13 cellular contexts compared by ENCODE assay signal in genomic region chr4:128338634-128339355, GRCh38. TPM values are rescaled to one million over a fixed set of nuclear protein-coding genes. Genes with fewer than 3 reads are reported as not detected.
DNase-seq lines count a peak whose midpoint lies in the region; ATAC-seq and TF ChIP-seq lines count a peak whose summit lies in the region.
"Had no signal": no experiment of that assay in that cellular context is flagged by ENCODE, and none has a peak within 500 bp of the region (broad histone marks: within the 10 kb centered on the region; RNA-seq: fewer than 3 reads in every experiment).

No MANE protein-coding gene starts in this region.

- H3K4me3 Mint-ChIP-seq in HFFc6 = peak overlapping the region; percentile 46
- H3K4me3 Mint-ChIP-seq: nephron, WTC11 had no signal

- H3K27me3 ChIP-seq in ACC112 (ENCODE audit: insufficient read depth, low read length) = no peaks in the 10 kb centered on the region
- no peaks in the 10 kb centered on the region for H3K27me3 ChIP-seq in hepatocyte

- TF ChIP-seq CTCF in HFFc6 (IDR thresholded peaks at IDR 0.05) = no peak
- TF ChIP-seq CTCF in astrocyte of the cerebellum (IDR thresholded peaks at IDR 0.05; ENCODE audit: low read depth, low read length, missing control alignments) = no peak
- TF ChIP-seq CTCF in hepatocyte (IDR thresholded peaks at IDR 0.05; ENCODE audit: poor library complexity) = no peak

- H3K9me2 ChIP-seq in hepatocyte (replicated peaks; ENCODE audit: insufficient read depth) = no peaks in the 10 kb centered on the region

- H3K27ac ChIP-seq in ACC112 (ENCODE audit: low read depth, low read length) = peak overlapping the region; percentile 49
- peak overlapping the region; percentile 35 for H3K27ac ChIP-seq in hepatocyte

- peak overlapping the region; percentile 81 for H3K27ac Mint-ChIP-seq in HFFc6
- H3K27ac Mint-ChIP-seq: nephron, WTC11 had no signal

- H2AFZ ChIP-seq in ACC112 (ENCODE audit: low read length, unreplicated experiment) (no peak overlapping the region), hepatocyte (no peak overlapping the region)

- 94% methylated on average over 4 of the region's 4 CpGs for WGBS in hepatocyte (ENCODE audit: low lambda C conversion rate, missing lambda C conversion rate)

- H3K79me2 ChIP-seq in ACC112 (ENCODE audit: control insufficient read depth, insufficient read depth, low read length, unreplicated experiment) (no peaks in the 10 kb centered on the region), hepatocyte (no peaks in the 10 kb centered on the region)

- H3K27me3 Mint-ChIP-seq in HFFc6 (ENCODE audit: insufficient read depth) = no peaks in the 10 kb centered on the region

- H3K9me3 Mint-ChIP-seq in HFFc6 = no peaks in the 10 kb centered on the region
- H3K9me3 Mint-ChIP-seq: nephron, WTC11 had no signal

- H3K4me1 Mint-ChIP-seq in HFFc6 (ENCODE audit: low read depth) = peaks cover 59% of the 10 kb centered on the region
- H3K4me1 Mint-ChIP-seq: nephron had no signal

- H4K20me1 ChIP-seq in hepatocyte (ENCODE audit: insufficient read depth, poor library complexity, severe bottlenecking) = no peaks in the 10 kb centered on the region

- H3K36me3 ChIP-seq in ACC112 (ENCODE audit: insufficient read depth, low read length) = no peaks in the 10 kb centered on the region
- H3K36me3 ChIP-seq in hepatocyte (replicated peaks; ENCODE audit: insufficient read depth, low read depth) = no peaks in the 10 kb centered on the region

- in situ Hi-C loops in astrocyte of the cerebellum (cut with HindIII; ENCODE audit: low sequenced_read_pairs) = no loop called here
- in situ Hi-C loops in KBM-7 (cut with MboI; ENCODE audit: low pct_unique_long_range_greater_than_20kb, low sequenced_read_pairs) = no loop called here

- peak; percentile 90 for DNase-seq in HFFc6
- DNase-seq in astrocyte of the cerebellum (ENCODE audit: low read depth) = peak; percentile 50
- no peak for DNase-seq in hepatocyte (ENCODE audit: low spot score)
- DNase-seq in KBM-7 = no peak
- DNase-seq: activated T-cell treated with anti-CD3 and anti-CD28 coated beads, Interleukin-2, amount 50 U/mL, for 1 hour; NCI-H1048; NCI-H748 treated with DMSO at 0.1 percent for 48 hours had no signal

- H3K4me3 ChIP-seq in ACC112 (ENCODE audit: low read depth, low read length) (no peak overlapping the region; the same call in 1 of the 2 replicates), astrocyte of the cerebellum (ENCODE audit: low read depth, low read length) (no peak overlapping the region), hepatocyte (no peak overlapping the region)

- H3K36me3 Mint-ChIP-seq in HFFc6 (ENCODE audit: low read depth) = peaks cover 15% of the 10 kb centered on the region
- H3K36me3 Mint-ChIP-seq: WTC11 had no signal

- H3K4me1 ChIP-seq in ACC112 (ENCODE audit: control insufficient read depth, insufficient read depth, low read length, unreplicated experiment) = peaks cover 19% of the 10 kb centered on the region
- no peaks in the 10 kb centered on the region for H3K4me1 ChIP-seq in hepatocyte (ENCODE audit: insufficient read depth)

- no peaks in the 10 kb centered on the region for H3K9me3 ChIP-seq in hepatocyte (ENCODE audit: low read depth)

- H3K4me2 ChIP-seq in hepatocyte = no peak overlapping the region

- no peak for ATAC-seq in HG03139 (IDR thresholded peaks at IDR 0.05; ENCODE audit: unreplicated experiment)
- ATAC-seq in HG02970 (IDR thresholded peaks at IDR 0.05; ENCODE audit: low FRiP score, unreplicated experiment) = no peak
- no peak for ATAC-seq in HG02588 (IDR thresholded peaks at IDR 0.05; ENCODE audit: unreplicated experiment)
- ATAC-seq: WTC11 had no signal

RNA-seq across cellular contexts. Expression of gene PGRMC2, which starts 51.2 kb away (rescaled TPM):
- 100 to 1,000 TPM; 116 to 185 (median 129) TPM for total RNA-seq in HFFc6 (2021; fragmentation: NEBNext Ultra II Directional; extraction: Animal tissue kit (Norgen Biotek cat#: 25700))
- 58.3 and 65.6 TPM in 2 replicates for total RNA-seq in hepatocyte
- 69.9 and 84.7 TPM in 2 replicates for polyA plus RNA-seq in hepatocyte

Comparison
In these comparisons a context has a peak if more than half of its experiments do, and no peak if none do; other contexts are left out.
1. DNase-seq: peak in HFFc6 (single experiment) and astrocyte of the cerebellum (single experiment); none in hepatocyte (single experiment) and KBM-7 (single experiment).